Comparison of ENCODE assay signal across 22 cellular contexts in the genomic region with DNA sequence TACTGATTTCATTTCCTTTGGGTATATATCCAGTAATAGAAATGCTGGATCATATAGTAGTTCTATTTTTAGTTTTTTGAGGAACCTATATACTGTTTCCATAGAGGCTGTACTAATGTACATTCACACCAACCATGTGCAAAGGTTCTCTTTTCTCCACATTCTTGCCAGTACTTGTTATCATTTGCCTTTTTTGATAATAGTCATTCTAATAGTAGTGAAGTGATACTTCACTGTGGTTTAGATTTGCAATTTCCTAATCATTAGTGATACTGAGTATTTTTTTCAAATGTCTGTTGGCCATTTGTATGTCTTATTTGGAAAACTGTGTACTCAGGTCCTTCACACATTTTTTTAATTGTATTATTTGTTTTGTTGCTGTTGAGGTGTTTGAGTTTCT.
"Had no signal": no experiment of that assay in that cellular context is flagged by ENCODE, and none has a peak within 500 bp of the region (broad histone marks: within the 10 kb centered on the region; RNA-seq: fewer than 3 reads in every experiment).

No MANE protein-coding gene starts in this region.

- DNase-seq: Kasumi-1; MV-4-11; NCI-H1048; NCI-H1105; NCI-H1417; NCI-H1436 treated with DMSO at 0.1 percent for 48 hours; NCI-H1694; NCI-H187 treated with DMSO at 0.1 percent for 48 hours; NCI-H2029 treated with DMSO at 0.1 percent for 48 hours; NCI-H2171 treated with DMSO at 0.1 percent for 48 hours; NCI-H345; NCI-H524; NCI-H526 treated with DMSO at 0.1 percent for 48 hours; NCI-H774; NK-92 treated with Interleukin-12 subunit alpha and Interleukin-12 subunit beta, amount 100 ng/mL, for 24 hours; PC-3; SHP77; SK-N-SH; SW 1271; T-cell had no signal

- ATAC-seq: K562, Panc1, PC-3, T-cell had no signal

- H3K9me3 ChIP-seq: SK-N-SH had no signal

- H3K4me3 ChIP-seq: K562 had no signal
